Comparison of ENCODE assay signal across 6 cellular contexts in the genomic region with DNA sequence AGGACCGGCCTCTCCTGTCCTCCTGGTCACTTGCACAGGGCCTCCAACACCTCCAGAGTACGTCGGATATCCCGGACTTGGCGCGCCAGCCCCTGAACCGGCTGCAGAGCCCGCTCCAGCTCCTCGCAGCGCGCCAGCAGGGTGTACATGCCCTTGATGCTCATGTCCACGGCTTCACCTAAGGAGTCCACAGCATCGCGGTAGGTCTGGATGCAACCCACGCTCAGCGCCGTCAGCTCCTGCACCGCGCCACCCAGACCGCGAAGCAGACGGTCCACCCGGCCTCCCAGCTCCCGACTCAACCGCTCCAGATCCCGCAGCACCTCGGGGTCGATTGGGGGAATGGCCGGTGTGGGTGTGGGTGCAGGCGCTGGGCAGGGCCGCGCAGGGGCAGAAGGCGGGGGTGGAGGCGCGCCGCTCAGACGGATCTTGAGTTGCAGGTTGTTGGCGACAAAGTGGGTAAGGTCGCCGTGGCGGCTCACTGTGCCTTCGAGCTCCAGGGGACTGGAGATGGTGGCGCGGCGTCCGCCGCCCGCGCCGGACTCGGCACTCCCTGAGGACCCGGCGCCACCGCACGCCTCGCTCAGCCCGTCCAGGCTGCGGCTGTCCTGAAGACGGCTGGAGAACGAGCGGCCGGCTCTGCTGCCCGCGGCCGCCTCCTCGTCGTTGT. TPM values are rescaled to one million over a fixed set of nuclear protein-coding genes. Genes with fewer than 3 reads are reported as not detected.
A peak's percentile ranks its signal among the peaks of the same experiment; 100 is the strongest.
DNase-seq lines count a peak whose midpoint lies in the region; TF ChIP-seq lines count a peak whose summit lies in the region.

No MANE protein-coding gene starts in this region.

- H3K36me3 ChIP-seq in ascending aorta (no peaks in the 10 kb centered on the region), muscle layer of duodenum (ENCODE audit: control insufficient read depth in 1 of 2, insufficient read depth in 2 of 2, low read length in 2 of 2) (no peaks in the 10 kb centered on the region)

- TF ChIP-seq CTCF in ascending aorta (IDR thresholded peaks at IDR 0.05) = no peak

- in situ Hi-C loops in KBM-7 (cut with MboI; ENCODE audit: low pct_unique_long_range_greater_than_20kb, low sequenced_read_pairs) = no loop called here

- H3K27me3 ChIP-seq in ascending aorta (no peaks in the 10 kb centered on the region), muscle layer of duodenum (ENCODE audit: low read depth, low read length) (no peaks in the 10 kb centered on the region)

- peak overlapping the region; percentile 96 to 97 for H3K27ac ChIP-seq in ascending aorta
- peak overlapping the region; percentile 56 for H3K27ac ChIP-seq in muscle layer of duodenum (ENCODE audit: low read length)

- DNase-seq in HK-2 (ENCODE audit: unreplicated experiment) (peak; percentile 31), ascending aorta (ENCODE audit: low spot score in 2 of 2) (no peak), KBM-7 (no peak), NCI-H2227 (lab: John Stamatoyannopoulos, UW; ENCODE audit: unreplicated experiment) (no peak), pons (ENCODE audit: low spot score) (no peak)

- no peaks in the 10 kb centered on the region for H3K9me3 ChIP-seq in ascending aorta
- H3K9me3 ChIP-seq in muscle layer of duodenum (ENCODE audit: control insufficient read depth in 1 of 2, low read length in 2 of 2) = no peaks in the 10 kb centered on the region

- H3K4me3 ChIP-seq in ascending aorta (peak overlapping the region; percentile 69 to 81), muscle layer of duodenum (ENCODE audit: low read depth in 1 of 2, low read length in 2 of 2) (peak overlapping the region; percentile 92 to 95)

- H3K4me1 ChIP-seq in ascending aorta = peaks cover 14 to 28% of the 10 kb centered on the region in 2 donors
- peaks cover 32 to 35% of the 10 kb centered on the region in 2 donors for H3K4me1 ChIP-seq in muscle layer of duodenum (ENCODE audit: control insufficient read depth in 1 of 2, insufficient read depth in 2 of 2, low read length in 2 of 2)

- intact Hi-C loops in ascending aorta (cut with DNase I) = loop anchor here (5.0 kb wide), 1 partner anchor 108 kb away; a partner anchor contains a TSS

RNA-seq across cellular contexts. Expression of a gene that starts 0.8 kb away (rescaled TPM):
- total RNA-seq in ascending aorta = 29.5 TPM

RNA-seq across cellular contexts. Expression of a gene that starts 13.0 kb away (rescaled TPM):
- total RNA-seq in ascending aorta = 1.6 TPM

RNA-seq across cellular contexts. Expression of a gene that starts 21.2 kb away (rescaled TPM):
- total RNA-seq in ascending aorta = not detected

RNA-seq across cellular contexts. Expression of a gene that starts 26.4 kb away (rescaled TPM):
- 28.3 TPM for total RNA-seq in ascending aorta

RNA-seq across cellular contexts. Expression of a gene that starts 37.0 kb away (rescaled TPM):
- total RNA-seq in ascending aorta = 178 TPM
